6 cellular contexts compared by ENCODE assay signal in the genomic region with DNA sequence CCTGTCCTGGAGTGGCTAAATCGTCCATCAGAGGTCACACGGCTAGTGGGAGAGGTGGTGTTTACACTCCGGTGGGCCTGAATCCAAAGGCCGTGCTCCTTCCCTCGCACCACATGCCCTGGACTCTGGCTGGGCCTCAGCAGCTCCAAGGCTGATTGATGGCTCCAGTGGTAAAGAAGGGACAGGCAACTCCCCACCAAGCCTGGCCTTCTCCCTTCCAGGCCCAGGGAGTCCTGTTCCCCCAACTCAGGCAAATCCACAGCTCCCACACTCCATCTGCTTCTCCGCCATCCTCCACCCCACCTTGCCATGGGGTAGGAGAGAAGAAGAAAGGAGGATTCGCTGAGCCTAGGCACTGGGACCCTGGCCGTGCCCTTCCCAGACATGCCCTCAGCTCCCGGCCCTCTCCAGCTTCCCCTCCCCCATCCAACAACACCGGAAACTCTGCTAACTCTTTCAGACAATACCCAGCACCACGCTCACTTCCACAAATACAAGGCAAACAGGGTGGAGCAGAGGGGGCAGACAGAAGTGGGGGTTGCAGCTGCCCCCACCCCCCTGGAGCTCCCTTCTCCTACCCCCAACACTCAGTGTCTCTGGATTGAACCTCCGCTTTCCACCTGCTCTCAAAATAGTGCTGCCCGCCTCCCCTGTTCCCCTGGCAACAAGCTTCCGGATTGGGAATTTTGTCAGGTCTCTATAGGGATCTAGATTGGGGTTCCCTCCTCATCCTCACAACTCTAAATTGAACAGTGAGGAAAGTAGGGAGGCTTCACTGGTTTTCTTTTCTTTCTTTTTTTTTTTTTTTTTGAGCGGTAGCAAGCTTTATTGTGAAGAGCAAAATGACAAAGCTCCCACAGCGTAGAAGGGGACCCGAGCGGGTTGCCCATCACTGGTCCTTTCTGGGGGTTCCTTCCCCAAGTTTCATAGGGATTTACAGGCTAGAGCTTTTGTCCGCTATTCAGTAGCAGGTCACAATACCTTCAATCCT. TPM values are rescaled to one million over a fixed set of nuclear protein-coding genes. Genes with fewer than 3 reads are reported as not detected.
DNase-seq lines count a peak whose midpoint lies in the region; FAIRE-seq and TF ChIP-seq lines count a peak whose summit lies in the region.

No MANE protein-coding gene starts in this region.

- peaks cover 88% of the 10 kb centered on the region for H3K36me3 Mint-ChIP-seq in activated T-cell treated with anti-CD3 and anti-CD28 coated beads, Interleukin-2, amount 50 U/mL, for 24 hours (ENCODE audit: low read depth)

- H3K27me3 ChIP-seq in left ventricle myocardium inferior (ENCODE audit: low read depth) (no peaks in the 10 kb centered on the region), thyroid gland (no peaks in the 10 kb centered on the region)

- intact Hi-C loops in left ventricle myocardium inferior (cut with micrococcal nuclease) (no loop called here), thyroid gland (cut with DNase I) (no loop called here)

- H3K36me3 ChIP-seq in left ventricle myocardium inferior (peaks cover 54% of the 10 kb centered on the region), thyroid gland (peaks cover 36 to 39% of the 10 kb centered on the region in 2 donors)

- no peaks in the 10 kb centered on the region for H3K27me3 Mint-ChIP-seq in activated T-cell treated with anti-CD3 and anti-CD28 coated beads, Interleukin-2, amount 50 U/mL, for 24 hours

- no peak for TF ChIP-seq POLR2A in thyroid gland (IDR thresholded peaks at IDR 0.05)

- no peaks in the 10 kb centered on the region for H3K9me3 Mint-ChIP-seq in activated T-cell treated with anti-CD3 and anti-CD28 coated beads, Interleukin-2, amount 50 U/mL, for 24 hours

- no peak for FAIRE-seq in urothelium cell line (lab: Jason Lieb, UNC)

- peaks cover 63% of the 10 kb centered on the region for H3K4me1 Mint-ChIP-seq in activated T-cell treated with anti-CD3 and anti-CD28 coated beads, Interleukin-2, amount 50 U/mL, for 24 hours (ENCODE audit: low read depth)

- WGBS in thyroid gland, 2 donors: 65 to 75% methylated on average over 19 of the region's 19 CpGs

- no peak for TF ChIP-seq CTCF in left ventricle myocardium inferior (IDR thresholded peaks at IDR 0.05; ENCODE audit: borderline replicate concordance)
- no peak for TF ChIP-seq CTCF in thyroid gland (IDR thresholded peaks at IDR 0.05)

- no peak for DNase-seq in activated T-cell treated with anti-CD3 and anti-CD28 coated beads, Interleukin-2, amount 50 U/mL, for 24 hours
- DNase-seq in activated T-cell treated with anti-CD3 and anti-CD28 coated beads, Interleukin-2, amount 50 U/mL, for 48 hours: no peak
- no peak for DNase-seq in left ventricle myocardium inferior
- DNase-seq in thyroid gland: no peak
- no peak for DNase-seq in urothelium cell line (ENCODE audit: low spot score)
- no peak for DNase-seq in GOT3 (lab: John Stamatoyannopoulos, UW)

- H3K4me1 ChIP-seq in left ventricle myocardium inferior (peaks cover 97% of the 10 kb centered on the region), thyroid gland (peaks cover 28 to 61% of the 10 kb centered on the region in 2 donors)

- H3K4me3 Mint-ChIP-seq in activated T-cell treated with anti-CD3 and anti-CD28 coated beads, Interleukin-2, amount 50 U/mL, for 24 hours: peak overlapping the region; percentile 18

- H3K9me3 ChIP-seq in left ventricle myocardium inferior (replicated peaks) (no peaks in the 10 kb centered on the region), thyroid gland (no peaks in the 10 kb centered on the region)

- H3K27ac ChIP-seq in left ventricle myocardium inferior (replicated peaks): peak overlapping the region; percentile 99
- peak overlapping the region; percentile 10 to 76 (median 29) for H3K27ac ChIP-seq in thyroid gland

- H3K4me3 ChIP-seq in left ventricle myocardium inferior: peak overlapping the region; percentile 41
- H3K4me3 ChIP-seq in thyroid gland (replicated peaks in 1 of 3): no peak overlapping the region

- H3K27ac Mint-ChIP-seq in activated T-cell treated with anti-CD3 and anti-CD28 coated beads, Interleukin-2, amount 50 U/mL, for 24 hours: peak overlapping the region; percentile 93

RNA-seq across cellular contexts. Expression of gene ARHGEF2, which starts 10.6 kb away (rescaled TPM):
- total RNA-seq in left ventricle myocardium inferior (69.3 TPM), thyroid gland (10 to 100 TPM; 47.4 to 80.1 (median 66.6) TPM)

RNA-seq across cellular contexts. Expression of gene RXFP4, which starts 26.3 kb away (rescaled TPM):
- total RNA-seq in left ventricle myocardium inferior: not detected
- not detected for total RNA-seq in thyroid gland

RNA-seq across cellular contexts. Expression of gene KHDC4, which starts 33.5 kb away (rescaled TPM):
- total RNA-seq in left ventricle myocardium inferior (21.2 TPM), thyroid gland (100 to 1,000 TPM in 1 of 4 donors, 10 to 100 TPM in 3; 58.5 to 114 (median 60.6) TPM)

RNA-seq across cellular contexts. Expression of gene SSR2, which starts 53.0 kb away (rescaled TPM):
- total RNA-seq in left ventricle myocardium inferior (77.6 TPM), thyroid gland (100 to 1,000 TPM in 3 of 4 donors, 10 to 100 TPM in 1; 78.6 to 193 (median 130) TPM)

RNA-seq across cellular contexts. Expression of gene RIT1, which starts 56.6 kb away (rescaled TPM):
- total RNA-seq in left ventricle myocardium inferior (19.0 TPM), thyroid gland (10 to 100 TPM; 19.5 to 32.6 (median 27.4) TPM)
